ENCODE assay signal across 8 cellular contexts in genomic region chr10:96287392-96288105, GRCh38. TPM values are rescaled to one million over a fixed set of nuclear protein-coding genes. Genes with fewer than 3 reads are reported as not detected.
DNase-seq lines count a peak whose midpoint lies in the region; ATAC-seq and TF ChIP-seq lines count a peak whose summit lies in the region.

No MANE protein-coding gene starts in this region.

- H3K4me1 ChIP-seq in Peyer's patch, result peaks cover 0 to 26% (median 2%) of the 10 kb centered on the region in 4 donors
- H3K4me1 ChIP-seq in lower lobe of right lung, result peaks cover 9% of the 10 kb centered on the region
- peaks cover 0 to 2% of the 10 kb centered on the region in 2 donors for H3K4me1 ChIP-seq in neuronal stem cell (ENCODE audit: control insufficient read depth in 2 of 2, insufficient read depth in 1 of 2, low read depth in 1 of 2, low read length in 2 of 2)

- H3K4me3 ChIP-seq in AG10803 (ENCODE audit: low read length), result no peak overlapping the region
- H3K4me3 ChIP-seq in Peyer's patch, result peak overlapping the region in 3 of 4 donors; percentile 13 to 31 (median 15)
- H3K4me3 ChIP-seq in lower lobe of right lung, result no peak overlapping the region
- H3K4me3 ChIP-seq in neuronal stem cell (ENCODE audit: low read length in 2 of 2), result no peak overlapping the region

- no CpG with 5 or more reads among the region's 6 CpGs for WGBS in neuronal stem cell (ENCODE audit: extremely low coverage in 2 of 2, insufficient read length in 2 of 2, insufficient replicate concordance in 1 of 2), 2 donors

- intact Hi-C loops in lower lobe of right lung (cut with DNase I), result no loop called here

- ATAC-seq in GM19025 (IDR thresholded peaks at IDR 0.05; ENCODE audit: low read depth, unreplicated experiment), result peak; percentile 64
- ATAC-seq in HG03097 (IDR thresholded peaks at IDR 0.05; ENCODE audit: low FRiP score, unreplicated experiment), result peak; percentile 55
- ATAC-seq in lower lobe of right lung, result peak; percentile 85 to 87

- peak; percentile 17 for DNase-seq in AG10803 (ENCODE audit: low read depth)
- DNase-seq in Peyer's patch, result peak in 2 of 3 donors; percentile 48 to 64
- DNase-seq in lower lobe of right lung, result no peak
- DNase-seq in HCEC 1CT, result no peak
- no peak for DNase-seq in neuronal stem cell (ENCODE audit: low spot score)
- no peak for DNase-seq in activated effector memory CD4-positive, alpha-beta T cell treated with anti-CD3 and anti-CD28 coated beads, Interleukin-2, amount 50 U/mL, for 16 hours

- H2BK12ac ChIP-seq in neuronal stem cell (ENCODE audit: low read length), result no peak overlapping the region

- H2AK5ac ChIP-seq in neuronal stem cell (ENCODE audit: low read depth, low read length), result no peak overlapping the region

- no peak overlapping the region for H2AFZ ChIP-seq in neuronal stem cell (ENCODE audit: low read length)

- H3K9me3 ChIP-seq in Peyer's patch (no peaks in the 10 kb centered on the region), lower lobe of right lung (no peaks in the 10 kb centered on the region), neuronal stem cell (replicated peaks in 1 of 2; ENCODE audit: control insufficient read depth in 2 of 2, insufficient read depth in 1 of 2, low read depth in 1 of 2, low read length in 2 of 2) (no peaks in the 10 kb centered on the region)

- no peak overlapping the region for H3K4me2 ChIP-seq in neuronal stem cell (ENCODE audit: insufficient read depth, low read length, poor library complexity, severe bottlenecking)

- H3K79me1 ChIP-seq in neuronal stem cell (ENCODE audit: low read depth, low read length), result no peaks in the 10 kb centered on the region

- no peak for TF ChIP-seq CTCF in AG10803 (conservative IDR thresholded peaks at IDR 0.05; ENCODE audit: low read length)
- peak in 3 of 6 experiments; percentile 27 to 30 (median 29) for TF ChIP-seq CTCF in Peyer's patch (IDR thresholded peaks at IDR 0.05)
- TF ChIP-seq CTCF in lower lobe of right lung (IDR thresholded peaks at IDR 0.05), result no peak

- no peak overlapping the region for H2BK15ac ChIP-seq in neuronal stem cell (ENCODE audit: low read length)

- no peak overlapping the region for H3K23ac ChIP-seq in neuronal stem cell (ENCODE audit: low read depth, low read length, poor library complexity)

- no peak overlapping the region for H3K18ac ChIP-seq in neuronal stem cell (ENCODE audit: low read length)

- H2BK5ac ChIP-seq in neuronal stem cell (ENCODE audit: low read length), result no peak overlapping the region

- H4K91ac ChIP-seq in neuronal stem cell (ENCODE audit: low read depth, low read length, poor library complexity), result no peak overlapping the region

- H3K9ac ChIP-seq in neuronal stem cell (ENCODE audit: low read depth, low read length, poor library complexity), result no peak overlapping the region

- no peak overlapping the region for H3K14ac ChIP-seq in neuronal stem cell (ENCODE audit: low read length)

- no peaks in the 10 kb centered on the region for H3K36me3 ChIP-seq in Peyer's patch
- H3K36me3 ChIP-seq in lower lobe of right lung, result no peaks in the 10 kb centered on the region
- H3K36me3 ChIP-seq in neuronal stem cell (replicated peaks in 1 of 2; ENCODE audit: control insufficient read depth in 2 of 2, insufficient read depth in 2 of 2, low read length in 2 of 2), result no peaks in the 10 kb centered on the region

- TF ChIP-seq POLR2A in Peyer's patch (IDR thresholded peaks at IDR 0.05), result no peak

- H3K4ac ChIP-seq in neuronal stem cell (ENCODE audit: low read length), result no peak overlapping the region

- no peaks in the 10 kb centered on the region for H3K27me3 ChIP-seq in Peyer's patch
- H3K27me3 ChIP-seq in lower lobe of right lung (ENCODE audit: low read depth), result no peaks in the 10 kb centered on the region
- peaks cover 0 to 8% (median 0%) of the 10 kb centered on the region in 3 experiments for H3K27me3 ChIP-seq in neuronal stem cell (ENCODE audit: control insufficient read depth in 3 of 3, insufficient read depth in 3 of 3, low read depth in 1 of 3, low read length in 3 of 3)

- peak overlapping the region; percentile 56 to 82 (median 70) for H3K27ac ChIP-seq in Peyer's patch
- peak overlapping the region; percentile 54 for H3K27ac ChIP-seq in lower lobe of right lung
- H3K27ac ChIP-seq in neuronal stem cell (replicated peaks; ENCODE audit: low read length), result no peak overlapping the region

- H4K8ac ChIP-seq in neuronal stem cell (ENCODE audit: low read depth, low read length), result no peak overlapping the region

- H2BK120ac ChIP-seq in neuronal stem cell (ENCODE audit: low read depth, low read length), result no peak overlapping the region

RNA-seq across cellular contexts. Expression of gene BLNK, which starts 16.2 kb away (rescaled TPM):
- 10 to 100 TPM; 49.3 to 79.5 (median 50.1) TPM for total RNA-seq in Peyer's patch
- total RNA-seq in lower lobe of right lung, result 11.2 TPM
- polyA plus RNA-seq in neuronal stem cell (2013, experiment 1 of 2), result not detected
- polyA plus RNA-seq in neuronal stem cell (2013, experiment 2 of 2), result not detected

RNA-seq across cellular contexts. Expression of gene DNTT, which starts 16.7 kb away (rescaled TPM):
- total RNA-seq in Peyer's patch (not detected), lower lobe of right lung (not detected)
- not detected for polyA plus RNA-seq in neuronal stem cell (2013, experiment 1 of 2)
- polyA plus RNA-seq in neuronal stem cell (2013, experiment 2 of 2), result not detected

Comparison
In these comparisons a context has a peak if more than half of its experiments do, and no peak if none do; other contexts are left out.
1. DNase-seq: peak in AG10803 (single experiment) and Peyer's patch (2 of 3); none in lower lobe of right lung (single experiment), HCEC 1CT (single experiment), neuronal stem cell (single experiment) and activated effector memory CD4-positive, alpha-beta T cell treated with anti-CD3 and anti-CD28 coated beads, Interleukin-2, amount 50 U/mL, for 16 hours (single experiment).
2. H3K4me3 ChIP-seq: peak in Peyer's patch (3 of 4); none in AG10803 (single experiment), lower lobe of right lung (single experiment) and neuronal stem cell (0 of 2).
3. Peak in every context shown above with its lines, with median percentiles within 50 percentile points of each other: ATAC-seq.